In genomic region chr6:43771210-43771857, GRCh38 we compare ENCODE assay signal across 8 cellular contexts. TPM values are rescaled to one million over a fixed set of nuclear protein-coding genes. Genes with fewer than 3 reads are reported as not detected.
DNase-seq lines count a peak whose midpoint lies in the region; ATAC-seq and TF ChIP-seq lines count a peak whose summit lies in the region.

No MANE protein-coding gene starts in this region.

- H3K27ac Mint-ChIP-seq in endothelial cell (ENCODE audit: unreplicated experiment), result no peak overlapping the region
- H3K27ac Mint-ChIP-seq in stimulated activated effector memory CD8-positive, alpha-beta T cell treated with anti-CD3 and anti-CD28 coated beads, Interleukin-12 subunit alpha, Interleukin-12 subunit beta, amount 100 ng/mL, for 72 hours, result peak overlapping the region; percentile 95

- no peaks in the 10 kb centered on the region for H3K9me3 Mint-ChIP-seq in endothelial cell (ENCODE audit: unreplicated experiment)
- no peaks in the 10 kb centered on the region for H3K9me3 Mint-ChIP-seq in stimulated activated effector memory CD8-positive, alpha-beta T cell treated with anti-CD3 and anti-CD28 coated beads, Interleukin-12 subunit alpha, Interleukin-12 subunit beta, amount 100 ng/mL, for 72 hours

- TF ChIP-seq CTCF in endothelial cell (IDR thresholded peaks at IDR 0.05; ENCODE audit: unreplicated experiment), result no peak

- H3K36me3 Mint-ChIP-seq in endothelial cell (ENCODE audit: low read depth, unreplicated experiment), result no peaks in the 10 kb centered on the region
- H3K36me3 Mint-ChIP-seq in stimulated activated effector memory CD8-positive, alpha-beta T cell treated with anti-CD3 and anti-CD28 coated beads, Interleukin-12 subunit alpha, Interleukin-12 subunit beta, amount 100 ng/mL, for 72 hours, result peaks cover 64% of the 10 kb centered on the region

- ATAC-seq in GM18867 (IDR thresholded peaks at IDR 0.05; ENCODE audit: unreplicated experiment) (peak; percentile 26), HG03457 (IDR thresholded peaks at IDR 0.05; ENCODE audit: unreplicated experiment) (no peak)
- ATAC-seq in stimulated activated effector memory CD8-positive, alpha-beta T cell treated with anti-CD3 and anti-CD28 coated beads, Interleukin-12 subunit alpha, Interleukin-12 subunit beta, amount 100 ng/mL, for 72 hours, result peak; percentile 44

- H3K4me3 Mint-ChIP-seq in endothelial cell (ENCODE audit: unreplicated experiment), result peak overlapping the region; percentile 69
- H3K4me3 Mint-ChIP-seq in stimulated activated effector memory CD8-positive, alpha-beta T cell treated with anti-CD3 and anti-CD28 coated beads, Interleukin-12 subunit alpha, Interleukin-12 subunit beta, amount 100 ng/mL, for 72 hours, result peak overlapping the region; percentile 88

- H3K27me3 Mint-ChIP-seq in endothelial cell (ENCODE audit: unreplicated experiment), result peaks cover 16% of the 10 kb centered on the region

- H3K4me1 Mint-ChIP-seq in endothelial cell (ENCODE audit: unreplicated experiment), result peaks cover 20% of the 10 kb centered on the region
- peaks cover 44% of the 10 kb centered on the region for H3K4me1 Mint-ChIP-seq in stimulated activated effector memory CD8-positive, alpha-beta T cell treated with anti-CD3 and anti-CD28 coated beads, Interleukin-12 subunit alpha, Interleukin-12 subunit beta, amount 100 ng/mL, for 72 hours

- DNase-seq in 8988T, result peak; percentile 78
- DNase-seq in NCI-H345 treated with DMSO at 0.1 percent for 48 hours (lab: John Stamatoyannopoulos, UW; ENCODE audit: unreplicated experiment), result peak; percentile 11
- DNase-seq in activated CD8-positive, alpha-beta memory T cell treated with anti-CD3 and anti-CD28 coated beads, Interleukin-2, amount 50 U/mL, for 48 hours, result peak; percentile 85
- DNase-seq in endothelial cell (ENCODE audit: low spot score), result peak; percentile 52
- DNase-seq in mucosa of gallbladder (ENCODE audit: low spot score), result peak; percentile 50
- peak; percentile 49 to 86 for DNase-seq in stimulated activated effector memory CD8-positive, alpha-beta T cell treated with anti-CD3 and anti-CD28 coated beads, Interleukin-12 subunit alpha, Interleukin-12 subunit beta, amount 100 ng/mL, for 72 hours (ENCODE audit: low spot score in 2 of 2)

RNA-seq across cellular contexts. Expression of gene VEGFA, which starts 1.3 kb away (rescaled TPM):
- 3.5 TPM for total RNA-seq in endothelial cell (ENCODE audit: unreplicated experiment)
- 420 TPM for total RNA-seq in mucosa of gallbladder

Comparison
In these comparisons a context has a peak if more than half of its experiments do, and no peak if none do; other contexts are left out.
1. DNase-seq: peak in every context shown above with its lines; median percentile 85 in activated CD8-positive, alpha-beta memory T cell treated with anti-CD3 and anti-CD28 coated beads, Interleukin-2, amount 50 U/mL, for 48 hours; 78 in 8988T; 68 in stimulated activated effector memory CD8-positive, alpha-beta T cell treated with anti-CD3 and anti-CD28 coated beads, Interleukin-12 subunit alpha, Interleukin-12 subunit beta, amount 100 ng/mL, for 72 hours; 52 in endothelial cell; 50 in mucosa of gallbladder; 11 in NCI-H345 treated with DMSO at 0.1 percent for 48 hours.
2. RNA of gene VEGFA, which starts 1.3 kb away (total RNA-seq): 420 TPM in mucosa of gallbladder (single experiment); 3.5 TPM in endothelial cell (single experiment); every median in the first group is over 10 times any median in the second.